9 cellular contexts compared by ENCODE assay signal in genomic region chr4:11469900-11470708, GRCh38. TPM values are rescaled to one million over a fixed set of nuclear protein-coding genes. Genes with fewer than 3 reads are reported as not detected.
DNase-seq lines count a peak whose midpoint lies in the region; ATAC-seq and TF ChIP-seq lines count a peak whose summit lies in the region.
"Had no signal": no experiment of that assay in that cellular context is flagged by ENCODE, and none has a peak within 500 bp of the region (broad histone marks: within the 10 kb centered on the region; RNA-seq: fewer than 3 reads in every experiment).

No MANE protein-coding gene starts in this region.

- H3K36me3 ChIP-seq in mesendoderm (ENCODE audit: control insufficient read depth, insufficient read depth, low read length): no peaks in the 10 kb centered on the region
- H3K36me3 ChIP-seq: stomach had no signal

- DNase-seq in mesendoderm (no peak), UCSD-AML1 (lab: John Stamatoyannopoulos, UW; ENCODE audit: unreplicated experiment) (no peak), osteocyte (ENCODE audit: extremely low spot score, unreplicated experiment) (no peak), cerebellar cortex (ENCODE audit: low spot score) (no peak)
- DNase-seq: NCI-H510A treated with DMSO at 0.1 percent for 48 hours, stomach had no signal

- H3K9me3 Mint-ChIP-seq in osteocyte (ENCODE audit: unreplicated experiment): peaks cover 6% of the 10 kb centered on the region

- no peak overlapping the region for H4K8ac ChIP-seq in mesendoderm (ENCODE audit: low read depth, low read length)

- peak overlapping the region; percentile 60 for H3K18ac ChIP-seq in mesendoderm (ENCODE audit: low read length)

- H3K27me3 Mint-ChIP-seq in osteocyte (ENCODE audit: unreplicated experiment): no peaks in the 10 kb centered on the region

- H2AK5ac ChIP-seq in mesendoderm (ENCODE audit: low read length): no peak overlapping the region

- H3K4me1 Mint-ChIP-seq in osteocyte (ENCODE audit: unreplicated experiment): no peaks in the 10 kb centered on the region

- ATAC-seq in GM18907 (IDR thresholded peaks at IDR 0.05; ENCODE audit: unreplicated experiment) (peak; percentile 77), GM21737 (IDR thresholded peaks at IDR 0.05; ENCODE audit: unreplicated experiment) (peak; percentile 70), HG03521 (IDR thresholded peaks at IDR 0.05; ENCODE audit: unreplicated experiment) (peak; percentile 70)

- H3K27ac ChIP-seq in mesendoderm (ENCODE audit: low read depth, low read length): no peak overlapping the region

- H3K27ac Mint-ChIP-seq in osteocyte (ENCODE audit: unreplicated experiment): no peak overlapping the region

- no peak overlapping the region for H3K4ac ChIP-seq in mesendoderm (ENCODE audit: low read depth, low read length)

- H4K5ac ChIP-seq in mesendoderm (ENCODE audit: low read length): no peak overlapping the region

- peak overlapping the region; percentile 28 for H2BK120ac ChIP-seq in mesendoderm (ENCODE audit: low read depth, low read length)

- no peaks in the 10 kb centered on the region for H3K79me1 ChIP-seq in mesendoderm (ENCODE audit: low read length)

- no peak overlapping the region for H2BK5ac ChIP-seq in mesendoderm (ENCODE audit: low read length)

- no peak for TF ChIP-seq CTCF in osteocyte (IDR thresholded peaks at IDR 0.05)

- no peak overlapping the region for H3K4me3 ChIP-seq in mesendoderm (ENCODE audit: low read length)
- H3K4me3 ChIP-seq: stomach had no signal

- no peak overlapping the region for H3K4me2 ChIP-seq in mesendoderm (ENCODE audit: low read length)

- H3K4me3 Mint-ChIP-seq in osteocyte (ENCODE audit: unreplicated experiment): no peak overlapping the region

- no peak overlapping the region for H3K9ac ChIP-seq in mesendoderm (ENCODE audit: low read length)

- WGBS in mesendoderm (ENCODE audit: extremely low coverage, insufficient coverage, low lambda C conversion rate): no CpG with 5 or more reads among the region's 6 CpGs

- H3K56ac ChIP-seq in mesendoderm (ENCODE audit: low read length): no peak overlapping the region

- H3K27me3 ChIP-seq in mesendoderm (ENCODE audit: insufficient read depth, low read length, poor library complexity): no peaks in the 10 kb centered on the region
- H3K27me3 ChIP-seq: stomach had no signal

- H3K79me2 ChIP-seq in mesendoderm (ENCODE audit: control insufficient read depth, insufficient read depth, low read length): no peaks in the 10 kb centered on the region

- H3K23ac ChIP-seq in mesendoderm (ENCODE audit: low read length): no peak overlapping the region

- peaks cover 1% of the 10 kb centered on the region for H3K4me1 ChIP-seq in mesendoderm (ENCODE audit: control insufficient read depth, low read depth, low read length)

- H3K36me3 Mint-ChIP-seq in osteocyte (ENCODE audit: unreplicated experiment): no peaks in the 10 kb centered on the region

- H2BK15ac ChIP-seq in mesendoderm (replicated peaks; ENCODE audit: low read depth): no peak overlapping the region

RNA-seq across cellular contexts. Expression of gene HS3ST1, which starts 41.4 kb away (rescaled TPM):
- polyA plus RNA-seq in mesendoderm (2013, experiment 1 of 2): 1.2 TPM
- 1.2 TPM for polyA plus RNA-seq in mesendoderm (2013, experiment 2 of 2)
- total RNA-seq in osteocyte: 0.27 TPM in 1 of 2 replicates, not detected in the other
